ENCODE assay signal across 18 cellular contexts in the genomic region with DNA sequence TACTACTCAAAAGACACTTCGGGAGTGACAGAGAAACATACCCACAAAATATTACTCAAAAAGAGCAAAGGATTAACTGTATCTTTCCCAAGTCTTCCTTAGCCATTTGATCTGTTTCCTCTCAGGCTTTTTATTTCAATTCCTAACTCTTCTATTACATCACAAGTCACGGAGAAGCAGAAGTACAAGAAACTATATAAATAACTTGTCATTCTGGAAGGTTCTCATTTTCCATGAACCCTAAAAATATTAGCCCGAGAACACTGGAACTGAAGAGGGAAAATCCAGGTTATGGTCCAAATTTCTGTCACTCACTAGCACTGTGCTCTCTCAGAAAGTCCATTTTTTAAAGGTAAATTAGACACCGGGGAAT.
DNase-seq lines count a peak whose midpoint lies in the region; ATAC-seq, FAIRE-seq and TF ChIP-seq lines count a peak whose summit lies in the region.
"Had no signal": no experiment of that assay in that cellular context is flagged by ENCODE, and none has a peak within 500 bp of the region (broad histone marks: within the 10 kb centered on the region; RNA-seq: fewer than 3 reads in every experiment).

No MANE protein-coding gene starts in this region.

- intact Hi-C loops in heart left ventricle (cut with DNase I) (loop anchor here in 5 of 10 donors (5.0 to 10.0 kb wide), 4 partner anchors 458 to 540 kb away; no protein-coding TSS in a partner anchor), right cardiac atrium (cut with DNase I) (loop anchor here in 1 of 4 donors (10.0 kb wide), 1 partner anchor 470 kb away; no protein-coding TSS in a partner anchor), endothelial cell of umbilical vein (cut with micrococcal nuclease) (loop anchor here (1.0 to 10.0 kb wide), 4 partner anchors 18 to 480 kb away; no protein-coding TSS in a partner anchor), transverse colon (cut with DNase I; ENCODE audit: low total_unique reads) (loop anchor here (5.0 kb wide), 1 partner anchor 108 kb away; no protein-coding TSS in a partner anchor)

- FAIRE-seq in endothelial cell of umbilical vein (lab: Jason Lieb, UNC), result no peak
- FAIRE-seq: GM12878 had no signal

- H4K20me1 ChIP-seq in endothelial cell of umbilical vein (replicated peaks; ENCODE audit: control insufficient read depth, extremely low read depth, insufficient read depth, low read length), result peaks cover 2% of the 10 kb centered on the region

- no peak for TF ChIP-seq EP300 in transverse colon (IDR thresholded peaks at IDR 0.05; ENCODE audit: low read depth)

- H3K4me2 ChIP-seq in endothelial cell of umbilical vein (ENCODE audit: insufficient read depth, low read length), result peak overlapping the region; percentile 35

- in situ Hi-C loops in transverse colon (cut with MboI; ENCODE audit: low pct_ligation_motif_present in 1 of 4, low pct_unique_long_range_greater_than_20kb in 1 of 4, low sequenced_read_pairs in 3 of 4), result no loop called here

- H3K4me3 Mint-ChIP-seq in nephron, result no peak overlapping the region
- H3K4me3 Mint-ChIP-seq in activated CD4-positive, alpha-beta memory T cell treated with anti-CD3 and anti-CD28 coated beads, Interleukin-2, amount 10 ng/mL, durations not matched to agents 7 days and 5 days, result no peak overlapping the region
- H3K4me3 Mint-ChIP-seq: CD14-positive monocyte had no signal

- H3K4me3 ChIP-seq in heart left ventricle (no peak overlapping the region), right cardiac atrium (ENCODE audit: low read length) (no peak overlapping the region), endothelial cell of umbilical vein (replicated peaks in 1 of 3; ENCODE audit: insufficient read depth in 1 of 3, low read depth in 1 of 3, low read length in 3 of 3) (no peak overlapping the region), transverse colon (no peak overlapping the region)
- H3K4me3 ChIP-seq: GM12878, HAP-1, SJSA1 had no signal

- no peak for ATAC-seq in heart left ventricle
- no peak for ATAC-seq in right cardiac atrium
- ATAC-seq in GM21528 (IDR thresholded peaks at IDR 0.05; ENCODE audit: low FRiP score, unreplicated experiment), result no peak
- ATAC-seq: GM12878 had no signal

- POLR2A ChIA-PET in endothelial cell of umbilical vein (lab: Charles Lee), result no interaction called here
- POLR2A ChIA-PET in activated CD4-positive, alpha-beta memory T cell treated with anti-CD3 and anti-CD28 coated beads, Interleukin-2, amount 10 ng/mL, durations not matched to agents 7 days and 5 days (lab: Charles Lee), result no interaction called here

- H3K36me3 Mint-ChIP-seq in nephron (ENCODE audit: low read depth), result peaks cover 17% of the 10 kb centered on the region
- no peaks in the 10 kb centered on the region for H3K36me3 Mint-ChIP-seq in activated CD4-positive, alpha-beta memory T cell treated with anti-CD3 and anti-CD28 coated beads, Interleukin-2, amount 10 ng/mL, durations not matched to agents 7 days and 5 days (ENCODE audit: low read depth)

- TSS peak; percentile 70 for BruUV-seq in endothelial cell of umbilical vein (replicated peaks; lab: Mats Ljungman, UMichigan)

- peaks cover 4% of the 10 kb centered on the region for H3K27me3 Mint-ChIP-seq in nephron (ENCODE audit: low read depth)
- no peaks in the 10 kb centered on the region for H3K27me3 Mint-ChIP-seq in activated CD4-positive, alpha-beta memory T cell treated with anti-CD3 and anti-CD28 coated beads, Interleukin-2, amount 10 ng/mL, durations not matched to agents 7 days and 5 days

- no peaks in the 10 kb centered on the region for H3K9me3 Mint-ChIP-seq in nephron
- H3K9me3 Mint-ChIP-seq in activated CD4-positive, alpha-beta memory T cell treated with anti-CD3 and anti-CD28 coated beads, Interleukin-2, amount 10 ng/mL, durations not matched to agents 7 days and 5 days, result no peaks in the 10 kb centered on the region
- H3K9me3 Mint-ChIP-seq: CD14-positive monocyte had no signal

- H3K27me3 ChIP-seq in heart left ventricle (no peaks in the 10 kb centered on the region), right cardiac atrium (ENCODE audit: control insufficient read depth, insufficient read depth) (no peaks in the 10 kb centered on the region), endothelial cell of umbilical vein (ENCODE audit: control insufficient read depth in 2 of 2, insufficient read depth in 2 of 2, low read length in 2 of 2) (no peaks in the 10 kb centered on the region), transverse colon (no peaks in the 10 kb centered on the region)
- H3K27me3 ChIP-seq: SJSA1 had no signal

- CTCF ChIA-PET in endothelial cell of umbilical vein (lab: Charles Lee), result interaction anchor here (0.9 to 1.7 kb wide), 4 partner anchors 9 to 456 kb away, joined by 3 to 4 read pairs (median 4); no protein-coding TSS in a partner anchor
- CTCF ChIA-PET in activated CD4-positive, alpha-beta memory T cell treated with anti-CD3 and anti-CD28 coated beads, Interleukin-2, amount 10 ng/mL, durations not matched to agents 7 days and 5 days (lab: Charles Lee), result no interaction called here

- TF ChIP-seq CTCF in heart left ventricle (IDR thresholded peaks at IDR 0.05) (no peak), endothelial cell of umbilical vein (IDR thresholded peaks at IDR 0.05; ENCODE audit: extremely low read depth in 1 of 2, insufficient read depth in 1 of 2, low read depth in 1 of 2, low read length in 2 of 2) (no peak), nephron (IDR thresholded peaks at IDR 0.05; ENCODE audit: unreplicated experiment in 3 of 3) (no peak), transverse colon (IDR thresholded peaks at IDR 0.05) (no peak)

- peaks cover 7 to 59% (median 46%) of the 10 kb centered on the region in 12 donors for H3K4me1 ChIP-seq in heart left ventricle
- H3K4me1 ChIP-seq in right cardiac atrium (ENCODE audit: control insufficient read depth, insufficient read depth, low read length), result peaks cover 16% of the 10 kb centered on the region
- peaks cover 30% of the 10 kb centered on the region for H3K4me1 ChIP-seq in endothelial cell of umbilical vein (ENCODE audit: control insufficient read depth, extremely low read depth, insufficient read depth, low read length)
- peaks cover 5 to 55% (median 17%) of the 10 kb centered on the region in 4 donors for H3K4me1 ChIP-seq in transverse colon
- H3K4me1 ChIP-seq: SJSA1 had no signal

- H3K9me3 ChIP-seq in heart left ventricle (no peaks in the 10 kb centered on the region), right cardiac atrium (ENCODE audit: control insufficient read depth, low read length) (no peaks in the 10 kb centered on the region), endothelial cell of umbilical vein (replicated peaks; ENCODE audit: control insufficient read depth, insufficient read depth, low read length) (no peaks in the 10 kb centered on the region), transverse colon (no peaks in the 10 kb centered on the region)
- H3K9me3 ChIP-seq: HAP-1, SJSA1 had no signal

- peaks cover 36% of the 10 kb centered on the region for H3K4me1 Mint-ChIP-seq in nephron
- no peaks in the 10 kb centered on the region for H3K4me1 Mint-ChIP-seq in activated CD4-positive, alpha-beta memory T cell treated with anti-CD3 and anti-CD28 coated beads, Interleukin-2, amount 10 ng/mL, durations not matched to agents 7 days and 5 days

- dilution Hi-C loops in endothelial cell of umbilical vein (cut with MboI; ENCODE audit: extremely low pct_ligation_motif_present, low sequenced_read_pairs), result no loop called here

- peaks cover 0 to 18% (median 8%) of the 10 kb centered on the region in 9 donors for H3K36me3 ChIP-seq in heart left ventricle
- H3K36me3 ChIP-seq in endothelial cell of umbilical vein (ENCODE audit: control insufficient read depth in 2 of 2, extremely low read depth in 1 of 2, insufficient read depth in 2 of 2, low read length in 2 of 2), result peaks cover 0 to 17% of the 10 kb centered on the region in 2 experiments
- no peaks in the 10 kb centered on the region for H3K36me3 ChIP-seq in transverse colon
- H3K36me3 ChIP-seq: SJSA1 had no signal

- H3K27ac Mint-ChIP-seq in nephron, result peak overlapping the region in 2 of 3 experiments; percentile 43 to 48
- H3K27ac Mint-ChIP-seq in activated CD4-positive, alpha-beta memory T cell treated with anti-CD3 and anti-CD28 coated beads, Interleukin-2, amount 10 ng/mL, durations not matched to agents 7 days and 5 days, result no peak overlapping the region

- WGBS in heart left ventricle, 4 donors, result 51 to 63% (median 56%) methylated on average over 4 of the region's 4 CpGs
- WGBS in right cardiac atrium, result 55% methylated on average over 4 of the region's 4 CpGs
- WGBS in transverse colon (ENCODE audit: low coverage in 1 of 2), 2 donors, result 55 to 56% methylated on average over 4 of the region's 4 CpGs

- TF ChIP-seq POLR2A in heart left ventricle (IDR thresholded peaks at IDR 0.05) (no peak), endothelial cell of umbilical vein (IDR thresholded peaks at IDR 0.05; ENCODE audit: low read depth, low read length) (no peak), transverse colon (IDR thresholded peaks at IDR 0.05) (no peak)

- H2AFZ ChIP-seq in endothelial cell of umbilical vein (ENCODE audit: low read depth, low read length), result no peak overlapping the region

- H3K27ac ChIP-seq in heart left ventricle, result peak overlapping the region in 8 of 12 donors; percentile 18 to 76 (median 47)
- no peak overlapping the region for H3K27ac ChIP-seq in right cardiac atrium (ENCODE audit: low read length)
- H3K27ac ChIP-seq in endothelial cell of umbilical vein (ENCODE audit: insufficient read depth, low read depth, low read length), result peak overlapping the region; percentile 75
- peak overlapping the region; percentile 65 to 81 (median 78) for H3K27ac ChIP-seq in transverse colon
- H3K27ac ChIP-seq: RWPE1, SJSA1 had no signal

- H3K79me2 ChIP-seq in endothelial cell of umbilical vein (ENCODE audit: control insufficient read depth, insufficient read depth, low read length), result peaks cover 86% of the 10 kb centered on the region

- DNase-seq in heart left ventricle (no peak), right cardiac atrium (no peak), endothelial cell of umbilical vein (ENCODE audit: low read depth, low spot score) (no peak), transverse colon (no peak), NCI-H226 (no peak)
- DNase-seq in activated CD4-positive, alpha-beta memory T cell treated with anti-CD3 and anti-CD28 coated beads, Interleukin-2, amount 10 ng/mL, durations not matched to agents 7 days and 5 days, result no peak
- DNase-seq: NCI-H1694; NCI-H2107; NCI-H69; NK-92 treated with Interleukin-12 subunit alpha and Interleukin-12 subunit beta, amount 100 ng/mL, for 24 hours; OCI-M1 had no signal

- H3K9me1 ChIP-seq in endothelial cell of umbilical vein (replicated peaks; ENCODE audit: control insufficient read depth, extremely low read depth, insufficient read depth, low read length), result no peaks in the 10 kb centered on the region

- H3K9ac ChIP-seq in endothelial cell of umbilical vein (replicated peaks; ENCODE audit: extremely low read depth, insufficient read depth, low read length), result peak overlapping the region; percentile 44

TF ChIP-seq in endothelial cell of umbilical vein, 7 proteins besides CTCF, POLR2A, EP300 and RAD21 (continues in another document):
- TF ChIP-seq, protein P1, sequence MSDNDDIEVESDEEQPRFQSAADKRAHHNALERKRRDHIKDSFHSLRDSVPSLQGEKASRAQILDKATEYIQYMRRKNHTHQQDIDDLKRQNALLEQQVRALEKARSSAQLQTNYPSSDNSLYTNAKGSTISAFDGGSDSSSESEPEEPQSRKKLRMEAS (IDR thresholded peaks at IDR 0.05; ENCODE audit: insufficient read depth, insufficient read length), result no peak
- TF ChIP-seq FOS (IDR thresholded peaks at IDR 0.05; ENCODE audit: borderline replicate concordance, insufficient read depth, low read length), result no peak
